1 cellular context compared by ENCODE assay signal in genomic region chr7:40597517-40597916, GRCh38.
TF ChIP-seq lines count a peak whose summit lies in the region.

No MANE protein-coding gene starts in this region.

TF ChIP-seq in HepG2, 621 proteins besides CTCF, POLR2A, EP300 and RAD21 (continued from another document and continues in another):
- TF ChIP-seq MYPOP (CRISPR knock-in tag; IDR thresholded peaks at IDR 0.05) = no peak
- no peak for TF ChIP-seq HOXD1 (CRISPR knock-in tag; IDR thresholded peaks at IDR 0.05)
- TF ChIP-seq FOXK2 (IDR thresholded peaks at IDR 0.05) = peak; percentile 26; the same call in 1 of the 2 replicates
- TF ChIP-seq ZNF292 (CRISPR knock-in tag; IDR thresholded peaks at IDR 0.05; ENCODE audit: borderline replicate concordance, low read depth) = peak; percentile 55; the same call in 1 of the 2 replicates
- peak; percentile 81 for TF ChIP-seq POGZ (CRISPR knock-in tag; IDR thresholded peaks at IDR 0.05)
- TF ChIP-seq ATM (IDR thresholded peaks at IDR 0.05; ENCODE audit: borderline replicate concordance) = no peak
- peak; percentile 96 for TF ChIP-seq GFI1 (CRISPR knock-in tag; IDR thresholded peaks at IDR 0.05; ENCODE audit: borderline replicate concordance)
- peak; percentile 37; the same call in 1 of the 2 replicates for TF ChIP-seq SIX1 (CRISPR knock-in tag; IDR thresholded peaks at IDR 0.05; ENCODE audit: borderline replicate concordance)
- TF ChIP-seq ZNF296 (CRISPR knock-in tag; conservative IDR thresholded peaks at IDR 0.05) = no peak
- TF ChIP-seq KLF11 (CRISPR knock-in tag; IDR thresholded peaks at IDR 0.05) = no peak
- TF ChIP-seq DPF2 (CRISPR knock-in tag; IDR thresholded peaks at IDR 0.05; ENCODE audit: borderline replicate concordance, low read depth) = peak; percentile 73; the same call in 1 of the 2 replicates
- TF ChIP-seq ZSCAN30 (CRISPR knock-in tag; IDR thresholded peaks at IDR 0.05) = no peak
- peak; percentile 41; the same call in 1 of the 2 replicates for TF ChIP-seq NCOR1 (IDR thresholded peaks at IDR 0.05; ENCODE audit: borderline replicate concordance, low read length)
- TF ChIP-seq ELF3 (CRISPR knock-in tag; IDR thresholded peaks at IDR 0.05) = peak; percentile 45; the same call in 1 of the 2 replicates
- TF ChIP-seq MXD3 (CRISPR knock-in tag; IDR thresholded peaks at IDR 0.05) = no peak
- peak; percentile 54; the same call in 1 of the 2 replicates for TF ChIP-seq MEIS1 (CRISPR knock-in tag; IDR thresholded peaks at IDR 0.05; ENCODE audit: borderline replicate concordance)
- peak; percentile 39; the same call in 1 of the 2 replicates for TF ChIP-seq ETV5 (CRISPR knock-in tag; IDR thresholded peaks at IDR 0.05; ENCODE audit: borderline replicate concordance)
- peak; percentile 19; the same call in 1 of the 2 replicates for TF ChIP-seq FOXO1 (CRISPR knock-in tag; IDR thresholded peaks at IDR 0.05)
- peak; percentile 92 for TF ChIP-seq ZNF644 (CRISPR knock-in tag; IDR thresholded peaks at IDR 0.05; ENCODE audit: low read depth)
- peak; percentile 90 for TF ChIP-seq ONECUT2 (CRISPR knock-in tag; IDR thresholded peaks at IDR 0.05)
- TF ChIP-seq KDM6A (CRISPR knock-in tag; IDR thresholded peaks at IDR 0.05; ENCODE audit: low read depth) = peak; percentile 41; the same call in 1 of the 2 replicates
- 0 out of 2 replicates have a peak, but pooled peaks have one; percentile 41 for TF ChIP-seq NFKBIZ (CRISPR knock-in tag; IDR thresholded peaks at IDR 0.05)
- TF ChIP-seq RXRA (CRISPR knock-in tag; IDR thresholded peaks at IDR 0.05) = no peak
- TF ChIP-seq HOXA3 (CRISPR knock-in tag; IDR thresholded peaks at IDR 0.05) = 0 out of 2 replicates have a peak, but pooled peaks have one; percentile 30
- TF ChIP-seq NFIC (IDR thresholded peaks at IDR 0.05; ENCODE audit: low read length) = peak; percentile 68; the same call in 1 of the 2 replicates
- peak; percentile 29; the same call in 1 of the 2 replicates for TF ChIP-seq CEBPG (CRISPR knock-in tag; IDR thresholded peaks at IDR 0.05)
- no peak for TF ChIP-seq SUZ12 (IDR thresholded peaks at IDR 0.05; ENCODE audit: low read depth, low read length)
- no peak for TF ChIP-seq GTF2F1 (IDR thresholded peaks at IDR 0.05; ENCODE audit: low read length)
- TF ChIP-seq CREM (IDR thresholded peaks at IDR 0.05) = peak; percentile 50
- TF ChIP-seq CREM (CRISPR knock-in tag; IDR thresholded peaks at IDR 0.05) = no peak
- peak; percentile 87 for TF ChIP-seq PAXIP1 (CRISPR knock-in tag; conservative IDR thresholded peaks at IDR 0.05)
- no peak for TF ChIP-seq ZBTB33 (CRISPR knock-in tag; IDR thresholded peaks at IDR 0.05)
- peak; percentile 73; the same call in 1 of the 2 replicates for TF ChIP-seq RCOR2 (CRISPR knock-in tag; IDR thresholded peaks at IDR 0.05)
- TF ChIP-seq CREB1 (IDR thresholded peaks at IDR 0.05) = no peak
- peak; percentile 46; the same call in 1 of the 2 replicates for TF ChIP-seq CREB1 (CRISPR knock-in tag; IDR thresholded peaks at IDR 0.05)
- no peak for TF ChIP-seq FOXA1 (IDR thresholded peaks at IDR 0.05)
- TF ChIP-seq FOXA1 (CRISPR knock-in tag; IDR thresholded peaks at IDR 0.05) = peak; percentile 54; the same call in 1 of the 2 replicates
- TF ChIP-seq PBX2 (CRISPR knock-in tag; IDR thresholded peaks at IDR 0.05) = 0 out of 2 replicates have a peak, but pooled peaks have one; percentile 28
- TF ChIP-seq MIXL1 (CRISPR knock-in tag; IDR thresholded peaks at IDR 0.05) = peak; percentile 24; the same call in 1 of the 2 replicates
- 0 out of 2 replicates have a peak, but pooled peaks have one; percentile 42 for TF ChIP-seq ZSCAN9 (CRISPR knock-in tag; IDR thresholded peaks at IDR 0.05; ENCODE audit: borderline replicate concordance)
- 0 out of 2 replicates have a peak, but pooled peaks have one; percentile 51 for TF ChIP-seq HMG20B (CRISPR knock-in tag; conservative IDR thresholded peaks at IDR 0.05)
- TF ChIP-seq MIER3 (CRISPR knock-in tag; IDR thresholded peaks at IDR 0.05; ENCODE audit: borderline replicate concordance) = 0 out of 2 replicates have a peak, but pooled peaks have one; percentile 26
- 0 out of 2 replicates have a peak, but pooled peaks have one; percentile 37 for TF ChIP-seq PPARG (CRISPR knock-in tag; conservative IDR thresholded peaks at IDR 0.05)
- no peak for TF ChIP-seq ZIK1 (CRISPR knock-in tag; IDR thresholded peaks at IDR 0.05; ENCODE audit: borderline replicate concordance, low read depth)
- peak; percentile 92 for TF ChIP-seq GATAD2A (CRISPR knock-in tag; IDR thresholded peaks at IDR 0.05)
- peak; percentile 70; the same call in 1 of the 2 replicates for TF ChIP-seq NCOA2 (CRISPR knock-in tag; IDR thresholded peaks at IDR 0.05)
- no peak for TF ChIP-seq ZNF788 (CRISPR knock-in tag; IDR thresholded peaks at IDR 0.05; ENCODE audit: borderline replicate concordance)
- TF ChIP-seq ZFAT (CRISPR knock-in tag; conservative IDR thresholded peaks at IDR 0.05) = no peak
- 0 out of 2 replicates have a peak, but pooled peaks have one; percentile 51 for TF ChIP-seq SMAD3 (CRISPR knock-in tag; IDR thresholded peaks at IDR 0.05)
- peak; percentile 74 for TF ChIP-seq ZNF331 (CRISPR knock-in tag; IDR thresholded peaks at IDR 0.05)
- no peak for TF ChIP-seq RBM39 (IDR thresholded peaks at IDR 0.05; ENCODE audit: low read depth, low read length, poor library complexity, severe bottlenecking)
- peak; percentile 42; the same call in 1 of the 2 replicates for TF ChIP-seq MIER2 (CRISPR knock-in tag; IDR thresholded peaks at IDR 0.05)
- TF ChIP-seq ARID3A (IDR thresholded peaks at IDR 0.05; ENCODE audit: low read depth, low read length) = peak; percentile 58
- TF ChIP-seq HNRNPH1 (optimal IDR thresholded peaks at IDR 0.05; ENCODE audit: low read depth, low read length) = no peak
- no peak for TF ChIP-seq AFF4 (CRISPR knock-in tag; IDR thresholded peaks at IDR 0.05)
- no peak for TF ChIP-seq ZBTB20 (CRISPR knock-in tag; IDR thresholded peaks at IDR 0.05; ENCODE audit: borderline replicate concordance, low read depth)
- no peak for TF ChIP-seq NCOA1 (CRISPR knock-in tag; IDR thresholded peaks at IDR 0.05)
